Comparison of ENCODE assay signal across 1 cellular context in the genomic region with DNA sequence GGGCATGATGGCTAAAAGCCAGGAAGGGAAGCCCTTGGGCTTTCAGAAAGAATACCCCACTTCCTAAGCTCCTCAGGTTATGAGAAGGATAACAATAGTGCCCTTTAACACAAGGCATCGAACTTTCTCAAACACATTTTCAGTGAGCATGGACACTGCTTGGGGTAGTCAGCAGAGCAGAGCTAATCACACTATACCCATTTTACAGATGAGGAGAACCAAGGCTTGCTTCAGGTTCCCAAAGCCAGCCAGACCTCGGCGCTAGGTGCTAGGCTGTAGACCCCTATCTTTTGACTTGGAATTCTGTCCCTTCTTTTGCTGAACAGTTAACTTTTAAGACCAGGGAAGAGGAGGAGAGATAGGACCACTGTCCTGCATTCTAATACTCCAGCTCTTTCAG.
TF ChIP-seq lines count a peak whose summit lies in the region.

No MANE protein-coding gene starts in this region.

TF ChIP-seq in WTC11, 78 proteins besides CTCF, POLR2A, EP300 and RAD21:
- TF ChIP-seq, protein P1, sequence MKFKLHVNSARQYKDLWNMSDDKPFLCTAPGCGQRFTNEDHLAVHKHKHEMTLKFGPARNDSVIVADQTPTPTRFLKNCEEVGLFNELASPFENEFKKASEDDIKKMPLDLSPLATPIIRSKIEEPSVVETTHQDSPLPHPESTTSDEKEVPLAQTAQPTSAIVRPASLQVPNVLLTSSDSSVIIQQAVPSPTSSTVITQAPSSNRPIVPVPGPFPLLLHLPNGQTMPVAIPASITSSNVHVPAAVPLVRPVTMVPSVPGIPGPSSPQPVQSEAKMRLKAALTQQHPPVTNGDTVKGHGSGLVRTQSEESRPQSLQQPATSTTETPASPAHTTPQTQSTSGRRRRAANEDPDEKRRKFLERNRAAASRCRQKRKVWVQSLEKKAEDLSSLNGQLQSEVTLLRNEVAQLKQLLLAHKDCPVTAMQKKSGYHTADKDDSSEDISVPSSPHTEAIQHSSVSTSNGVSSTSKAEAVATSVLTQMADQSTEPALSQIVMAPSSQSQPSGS (CRISPR knock-in tag; IDR thresholded peaks at IDR 0.05; ENCODE audit: borderline replicate concordance, low read depth), result no peak
- TF ChIP-seq GTF2I (CRISPR knock-in tag; conservative IDR thresholded peaks at IDR 0.05), result no peak
- TF ChIP-seq, protein P2, sequence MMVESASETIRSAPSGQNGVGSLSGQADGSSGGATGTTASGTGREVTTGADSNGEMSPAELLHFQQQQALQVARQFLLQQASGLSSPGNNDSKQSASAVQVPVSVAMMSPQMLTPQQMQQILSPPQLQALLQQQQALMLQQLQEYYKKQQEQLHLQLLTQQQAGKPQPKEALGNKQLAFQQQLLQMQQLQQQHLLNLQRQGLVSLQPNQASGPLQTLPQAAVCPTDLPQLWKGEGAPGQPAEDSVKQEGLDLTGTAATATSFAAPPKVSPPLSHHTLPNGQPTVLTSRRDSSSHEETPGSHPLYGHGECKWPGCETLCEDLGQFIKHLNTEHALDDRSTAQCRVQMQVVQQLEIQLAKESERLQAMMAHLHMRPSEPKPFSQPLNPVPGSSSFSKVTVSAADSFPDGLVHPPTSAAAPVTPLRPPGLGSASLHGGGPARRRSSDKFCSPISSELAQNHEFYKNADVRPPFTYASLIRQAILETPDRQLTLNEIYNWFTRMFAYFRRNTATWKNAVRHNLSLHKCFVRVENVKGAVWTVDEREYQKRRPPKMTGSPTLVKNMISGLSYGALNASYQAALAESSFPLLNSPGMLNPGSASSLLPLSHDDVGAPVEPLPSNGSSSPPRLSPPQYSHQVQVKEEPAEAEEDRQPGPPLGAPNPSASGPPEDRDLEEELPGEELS (CRISPR knock-in tag; IDR thresholded peaks at IDR 0.05), result no peak
- TF ChIP-seq, protein P3, sequence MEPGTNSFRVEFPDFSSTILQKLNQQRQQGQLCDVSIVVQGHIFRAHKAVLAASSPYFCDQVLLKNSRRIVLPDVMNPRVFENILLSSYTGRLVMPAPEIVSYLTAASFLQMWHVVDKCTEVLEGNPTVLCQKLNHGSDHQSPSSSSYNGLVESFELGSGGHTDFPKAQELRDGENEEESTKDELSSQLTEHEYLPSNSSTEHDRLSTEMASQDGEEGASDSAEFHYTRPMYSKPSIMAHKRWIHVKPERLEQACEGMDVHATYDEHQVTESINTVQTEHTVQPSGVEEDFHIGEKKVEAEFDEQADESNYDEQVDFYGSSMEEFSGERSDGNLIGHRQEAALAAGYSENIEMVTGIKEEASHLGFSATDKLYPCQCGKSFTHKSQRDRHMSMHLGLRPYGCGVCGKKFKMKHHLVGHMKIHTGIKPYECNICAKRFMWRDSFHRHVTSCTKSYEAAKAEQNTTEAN (CRISPR knock-in tag; IDR thresholded peaks at IDR 0.05), result no peak
- no peak for TF ChIP-seq ZNF416 (CRISPR knock-in tag; IDR thresholded peaks at IDR 0.05)
- no peak for TF ChIP-seq RELA (CRISPR knock-in tag; IDR thresholded peaks at IDR 0.05; ENCODE audit: borderline replicate concordance)
- no peak for TF ChIP-seq SMAD4 (CRISPR knock-in tag; IDR thresholded peaks at IDR 0.05)
- TF ChIP-seq, protein P4, sequence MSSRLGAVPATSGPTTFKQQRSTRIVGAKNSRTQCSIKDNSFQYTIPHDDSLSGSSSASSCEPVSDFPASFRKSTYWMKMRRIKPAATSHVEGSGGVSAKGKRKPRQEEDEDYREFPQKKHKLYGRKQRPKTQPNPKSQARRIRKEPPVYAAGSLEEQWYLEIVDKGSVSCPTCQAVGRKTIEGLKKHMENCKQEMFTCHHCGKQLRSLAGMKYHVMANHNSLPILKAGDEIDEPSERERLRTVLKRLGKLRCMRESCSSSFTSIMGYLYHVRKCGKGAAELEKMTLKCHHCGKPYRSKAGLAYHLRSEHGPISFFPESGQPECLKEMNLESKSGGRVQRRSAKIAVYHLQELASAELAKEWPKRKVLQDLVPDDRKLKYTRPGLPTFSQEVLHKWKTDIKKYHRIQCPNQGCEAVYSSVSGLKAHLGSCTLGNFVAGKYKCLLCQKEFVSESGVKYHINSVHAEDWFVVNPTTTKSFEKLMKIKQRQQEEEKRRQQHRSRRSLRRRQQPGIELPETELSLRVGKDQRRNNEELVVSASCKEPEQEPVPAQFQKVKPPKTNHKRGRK (CRISPR knock-in tag; IDR thresholded peaks at IDR 0.05; ENCODE audit: borderline replicate concordance), result no peak
- no peak for TF ChIP-seq ESRRA (CRISPR knock-in tag; IDR thresholded peaks at IDR 0.05; ENCODE audit: borderline replicate concordance)
- TF ChIP-seq, protein P5, sequence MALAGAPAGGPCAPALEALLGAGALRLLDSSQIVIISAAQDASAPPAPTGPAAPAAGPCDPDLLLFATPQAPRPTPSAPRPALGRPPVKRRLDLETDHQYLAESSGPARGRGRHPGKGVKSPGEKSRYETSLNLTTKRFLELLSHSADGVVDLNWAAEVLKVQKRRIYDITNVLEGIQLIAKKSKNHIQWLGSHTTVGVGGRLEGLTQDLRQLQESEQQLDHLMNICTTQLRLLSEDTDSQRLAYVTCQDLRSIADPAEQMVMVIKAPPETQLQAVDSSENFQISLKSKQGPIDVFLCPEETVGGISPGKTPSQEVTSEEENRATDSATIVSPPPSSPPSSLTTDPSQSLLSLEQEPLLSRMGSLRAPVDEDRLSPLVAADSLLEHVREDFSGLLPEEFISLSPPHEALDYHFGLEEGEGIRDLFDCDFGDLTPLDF (CRISPR knock-in tag; IDR thresholded peaks at IDR 0.05), result no peak
- no peak for TF ChIP-seq ZNF263 (CRISPR knock-in tag; IDR thresholded peaks at IDR 0.05; ENCODE audit: low read depth)
- TF ChIP-seq, protein P6, sequence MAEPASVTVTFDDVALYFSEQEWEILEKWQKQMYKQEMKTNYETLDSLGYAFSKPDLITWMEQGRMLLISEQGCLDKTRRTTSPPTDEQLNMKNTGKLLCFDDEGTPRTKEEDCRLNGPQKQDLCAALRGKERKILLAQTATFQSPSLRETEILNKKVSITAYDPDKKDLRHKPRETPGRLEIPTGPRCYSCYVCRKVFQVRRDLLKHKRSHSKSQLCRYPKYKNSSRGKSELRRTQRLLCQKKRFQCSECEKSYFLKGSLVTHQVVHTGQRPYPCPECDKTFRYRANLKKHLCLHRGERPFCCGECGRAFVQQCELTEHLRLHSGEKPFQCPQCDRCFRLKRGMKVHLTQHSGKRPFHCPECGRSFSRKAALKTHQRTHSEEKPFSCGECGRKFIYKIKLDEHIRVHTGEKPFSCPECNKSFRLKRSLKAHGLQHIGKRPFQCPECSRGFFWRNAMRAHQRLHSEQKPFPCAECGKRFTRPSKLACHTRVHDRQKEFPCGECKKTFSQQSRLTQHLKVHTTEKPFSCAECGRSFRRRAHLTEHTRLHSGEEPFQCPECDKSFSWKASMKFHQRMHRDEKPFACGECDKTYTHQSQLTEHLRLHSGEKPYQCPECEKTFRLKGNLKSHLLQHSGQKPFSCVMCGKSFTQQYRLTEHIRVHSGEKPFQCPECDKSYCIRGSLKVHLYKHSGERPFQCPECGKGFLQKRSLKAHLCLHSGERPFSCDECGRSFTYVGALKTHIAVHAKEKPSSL (CRISPR knock-in tag; conservative IDR thresholded peaks at IDR 0.05), result no peak
- no peak for TF ChIP-seq RORB (CRISPR knock-in tag; IDR thresholded peaks at IDR 0.05)
- TF ChIP-seq, protein P7, sequence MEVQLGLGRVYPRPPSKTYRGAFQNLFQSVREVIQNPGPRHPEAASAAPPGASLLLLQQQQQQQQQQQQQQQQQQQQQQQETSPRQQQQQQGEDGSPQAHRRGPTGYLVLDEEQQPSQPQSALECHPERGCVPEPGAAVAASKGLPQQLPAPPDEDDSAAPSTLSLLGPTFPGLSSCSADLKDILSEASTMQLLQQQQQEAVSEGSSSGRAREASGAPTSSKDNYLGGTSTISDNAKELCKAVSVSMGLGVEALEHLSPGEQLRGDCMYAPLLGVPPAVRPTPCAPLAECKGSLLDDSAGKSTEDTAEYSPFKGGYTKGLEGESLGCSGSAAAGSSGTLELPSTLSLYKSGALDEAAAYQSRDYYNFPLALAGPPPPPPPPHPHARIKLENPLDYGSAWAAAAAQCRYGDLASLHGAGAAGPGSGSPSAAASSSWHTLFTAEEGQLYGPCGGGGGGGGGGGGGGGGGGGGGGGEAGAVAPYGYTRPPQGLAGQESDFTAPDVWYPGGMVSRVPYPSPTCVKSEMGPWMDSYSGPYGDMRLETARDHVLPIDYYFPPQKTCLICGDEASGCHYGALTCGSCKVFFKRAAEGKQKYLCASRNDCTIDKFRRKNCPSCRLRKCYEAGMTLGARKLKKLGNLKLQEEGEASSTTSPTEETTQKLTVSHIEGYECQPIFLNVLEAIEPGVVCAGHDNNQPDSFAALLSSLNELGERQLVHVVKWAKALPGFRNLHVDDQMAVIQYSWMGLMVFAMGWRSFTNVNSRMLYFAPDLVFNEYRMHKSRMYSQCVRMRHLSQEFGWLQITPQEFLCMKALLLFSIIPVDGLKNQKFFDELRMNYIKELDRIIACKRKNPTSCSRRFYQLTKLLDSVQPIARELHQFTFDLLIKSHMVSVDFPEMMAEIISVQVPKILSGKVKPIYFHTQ (CRISPR knock-in tag; IDR thresholded peaks at IDR 0.05), result no peak
